Comparison of ENCODE assay signal across 20 cellular contexts in the genomic region with DNA sequence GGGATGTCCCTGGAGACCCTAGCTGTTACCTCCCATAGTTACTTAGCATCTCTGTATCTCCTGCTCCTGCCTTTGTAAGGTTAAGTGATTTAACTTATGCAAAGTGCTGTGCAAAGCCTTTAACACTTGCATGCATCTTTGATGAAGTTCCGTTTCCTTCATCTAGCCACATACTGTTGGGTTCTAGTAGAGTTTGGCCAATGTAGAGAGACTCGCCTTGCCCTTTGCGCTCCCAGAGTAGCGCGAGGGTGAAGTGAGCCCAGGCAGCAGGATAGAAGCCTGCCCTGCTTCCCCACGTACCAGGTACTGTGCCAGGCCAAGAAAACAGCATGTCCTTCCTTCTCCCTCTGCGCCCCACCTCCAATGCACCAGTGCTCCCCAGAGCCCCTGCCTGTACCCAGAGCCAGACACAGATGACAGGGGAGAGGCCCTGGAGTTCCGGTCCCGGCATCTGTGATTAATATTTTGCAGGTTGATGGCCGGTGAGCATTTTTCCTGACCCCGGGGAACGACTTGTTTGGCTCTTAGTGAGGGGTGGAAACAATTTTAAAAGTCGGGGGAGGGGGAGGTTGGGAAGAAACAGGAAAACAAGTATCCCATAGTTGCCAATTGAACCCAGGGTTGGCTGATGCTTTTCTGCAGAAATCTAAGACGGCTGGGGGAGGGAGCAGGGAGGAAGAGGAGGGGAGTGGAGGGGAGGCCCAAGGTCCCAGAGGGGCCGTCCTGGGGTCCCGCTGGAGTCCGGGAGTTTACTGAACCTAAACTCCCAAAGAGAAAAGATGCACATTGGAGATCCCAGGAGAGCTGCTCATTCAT. TPM values are rescaled to one million over a fixed set of nuclear protein-coding genes. Genes with fewer than 3 reads are reported as not detected.
DNase-seq lines count a peak whose midpoint lies in the region; ATAC-seq and TF ChIP-seq lines count a peak whose summit lies in the region.
"Had no signal": no experiment of that assay in that cellular context is flagged by ENCODE, and none has a peak within 500 bp of the region (broad histone marks: within the 10 kb centered on the region; RNA-seq: fewer than 3 reads in every experiment).

No MANE protein-coding gene starts in this region.

- no peaks in the 10 kb centered on the region for H3K36me3 Mint-ChIP-seq in glutamatergic neuron (ENCODE audit: unreplicated experiment)
- no peaks in the 10 kb centered on the region for H3K36me3 Mint-ChIP-seq in activated T-cell treated with anti-CD3 and anti-CD28 coated beads, Interleukin-2, amount 50 U/mL, for 24 hours (ENCODE audit: low read depth)
- H3K36me3 Mint-ChIP-seq: activated naive CD4-positive, alpha-beta T cell treated with anti-CD3 and anti-CD28 coated beads, Interleukin-2, amount 50 U/mL, for 72 hours; T-cell had no signal

- peaks cover 3% of the 10 kb centered on the region for H3K27me3 Mint-ChIP-seq in glutamatergic neuron (ENCODE audit: unreplicated experiment)
- H3K27me3 Mint-ChIP-seq in activated T-cell treated with anti-CD3 and anti-CD28 coated beads, Interleukin-2, amount 50 U/mL, for 24 hours, result peaks cover 5% of the 10 kb centered on the region

- H3K4me1 ChIP-seq in right cardiac atrium (ENCODE audit: control insufficient read depth, insufficient read depth, low read length), result peaks cover 2% of the 10 kb centered on the region

- peak overlapping the region; percentile 48 for H3K27ac Mint-ChIP-seq in glutamatergic neuron (ENCODE audit: unreplicated experiment)
- H3K27ac Mint-ChIP-seq in activated T-cell treated with anti-CD3 and anti-CD28 coated beads, Interleukin-2, amount 50 U/mL, for 24 hours, result no peak overlapping the region
- H3K27ac Mint-ChIP-seq: activated naive CD4-positive, alpha-beta T cell treated with anti-CD3 and anti-CD28 coated beads, Interleukin-2, amount 50 U/mL, for 72 hours; activated T-helper 1 cell treated with anti-CD3 and anti-CD28 coated beads, Interleukin-12 subunit alpha, Interleukin-12 subunit beta, Interleukin-2, Interleukin-4 antibody, amounts not matched to agents 30 ng/mL and 10 ng/mL and 1 ng/mL, durations not matched to agents 14 hours and 24 hours and 36 hours; dendritic cell treated with granulocyte-macrophage colony-stimulating factor and Interleukin-4, amounts not matched to agents 40 ng/mL and 50 ng/mL, for 4 days; T-cell had no signal

- no peaks in the 10 kb centered on the region for H3K27me3 ChIP-seq in right cardiac atrium (ENCODE audit: control insufficient read depth, insufficient read depth)
- H3K27me3 ChIP-seq: MG63, ovary had no signal

- ATAC-seq in right cardiac atrium (peak in 1 of 2 donors; percentile 5), Right ventricle myocardium superior (ENCODE audit: poor library complexity) (no peak), sciatic nerve (peak; percentile 16), HG02938 (IDR thresholded peaks at IDR 0.05; ENCODE audit: unreplicated experiment) (no peak)
- ATAC-seq: activated naive CD4-positive, alpha-beta T cell treated with anti-CD3 and anti-CD28 coated beads, Interleukin-2, amount 50 U/mL, for 72 hours; T-cell had no signal

- 50% methylated on average over 17 of the region's 17 CpGs for WGBS in right cardiac atrium

- H3K9me3 Mint-ChIP-seq in glutamatergic neuron (ENCODE audit: unreplicated experiment), result peaks cover 10% of the 10 kb centered on the region
- no peaks in the 10 kb centered on the region for H3K9me3 Mint-ChIP-seq in activated T-cell treated with anti-CD3 and anti-CD28 coated beads, Interleukin-2, amount 50 U/mL, for 24 hours
- H3K9me3 Mint-ChIP-seq: activated naive CD4-positive, alpha-beta T cell treated with anti-CD3 and anti-CD28 coated beads, Interleukin-2, amount 50 U/mL, for 72 hours; activated T-helper 1 cell treated with anti-CD3 and anti-CD28 coated beads, Interleukin-12 subunit alpha, Interleukin-12 subunit beta, Interleukin-2, Interleukin-4 antibody, amounts not matched to agents 30 ng/mL and 10 ng/mL and 1 ng/mL, durations not matched to agents 14 hours and 24 hours and 36 hours; dendritic cell treated with granulocyte-macrophage colony-stimulating factor and Interleukin-4, amounts not matched to agents 40 ng/mL and 50 ng/mL, for 4 days had no signal

- H3K9me3 ChIP-seq in right cardiac atrium (ENCODE audit: control insufficient read depth, low read length), result no peaks in the 10 kb centered on the region
- H3K9me3 ChIP-seq: MG63, ovary had no signal

- peak in 1 of 3 donors; percentile 66 for DNase-seq in right cardiac atrium
- no peak for DNase-seq in Right ventricle myocardium superior
- DNase-seq in glutamatergic neuron, result no peak
- no peak for DNase-seq in sciatic nerve (ENCODE audit: low spot score)
- no peak for DNase-seq in glomerular visceral epithelial cell (ENCODE audit: extremely low spot score)
- no peak for DNase-seq in activated T-cell treated with anti-CD3 and anti-CD28 coated beads, Interleukin-2, amount 50 U/mL, for 24 hours
- DNase-seq in stimulated activated CD4-positive, alpha-beta T cell treated with anti-CD3 and anti-CD28 coated beads, Interleukin-1b, Interleukin-23, amount 100 ng/mL, for 48 hours, result no peak
- DNase-seq: activated CD4-positive, alpha-beta T cell treated with anti-CD3 and anti-CD28 coated beads for 4 hours; MG63; NCI-H146; NCI-H2171 treated with DMSO at 0.1 percent for 48 hours; NCI-H526 treated with DMSO at 0.1 percent for 48 hours; stimulated activated naive CD4-positive, alpha-beta T cell treated with Interleukin-2 at 50 U/mL for 16 hours; T-cell had no signal

- no peak overlapping the region for H3K4me3 ChIP-seq in right cardiac atrium (ENCODE audit: low read length)
- H3K4me3 ChIP-seq: MG63, ovary had no signal

- peak overlapping the region; percentile 67 for H3K27ac ChIP-seq in right cardiac atrium (ENCODE audit: low read length)
- H3K27ac ChIP-seq: C4-2B had no signal

- intact Hi-C loops in right cardiac atrium (cut with DNase I) (no loop called here), Right ventricle myocardium superior (cut with DNase I) (no loop called here), sciatic nerve (cut with DNase I) (no loop called here)

- H3K4me1 Mint-ChIP-seq in glutamatergic neuron (ENCODE audit: low read depth, unreplicated experiment), result peaks cover 37% of the 10 kb centered on the region
- H3K4me1 Mint-ChIP-seq in activated T-cell treated with anti-CD3 and anti-CD28 coated beads, Interleukin-2, amount 50 U/mL, for 24 hours (ENCODE audit: low read depth), result no peaks in the 10 kb centered on the region
- H3K4me1 Mint-ChIP-seq: T-cell had no signal

- peak overlapping the region; percentile 10 for H3K4me3 Mint-ChIP-seq in glutamatergic neuron (ENCODE audit: unreplicated experiment)
- no peak overlapping the region for H3K4me3 Mint-ChIP-seq in activated T-cell treated with anti-CD3 and anti-CD28 coated beads, Interleukin-2, amount 50 U/mL, for 24 hours
- H3K4me3 Mint-ChIP-seq: activated T-helper 1 cell treated with anti-CD3 and anti-CD28 coated beads, Interleukin-12 subunit alpha, Interleukin-12 subunit beta, Interleukin-2, Interleukin-4 antibody, amounts not matched to agents 30 ng/mL and 10 ng/mL and 1 ng/mL, durations not matched to agents 14 hours and 24 hours and 36 hours; dendritic cell treated with granulocyte-macrophage colony-stimulating factor and Interleukin-4, amounts not matched to agents 40 ng/mL and 50 ng/mL, for 4 days; T-cell had no signal

- no peak for TF ChIP-seq CTCF in glutamatergic neuron (IDR thresholded peaks at IDR 0.05; ENCODE audit: partially characterized antibody, unreplicated experiment)

RNA-seq across cellular contexts. Expression of gene CDC42EP4, which starts 13.1 kb away (rescaled TPM):
- total RNA-seq in right cardiac atrium, result 10 to 100 TPM; 28.1 to 47.1 (median 38.4) TPM
- 31.9 TPM for polyA plus RNA-seq in right cardiac atrium
- 53.0 TPM for total RNA-seq in Right ventricle myocardium superior
- 124 TPM for total RNA-seq in glutamatergic neuron (ENCODE audit: unreplicated experiment)
- 98.8 TPM for total RNA-seq in sciatic nerve
